Comparison of ENCODE assay signal across 25 cellular contexts in genomic region chr18:38481576-38481975, GRCh38.
DNase-seq lines count a peak whose midpoint lies in the region; FAIRE-seq and TF ChIP-seq lines count a peak whose summit lies in the region.
"Had no signal": no experiment of that assay in that cellular context is flagged by ENCODE, and none has a peak within 500 bp of the region (broad histone marks: within the 10 kb centered on the region; RNA-seq: fewer than 3 reads in every experiment).

No MANE protein-coding gene starts in this region.

- H3K4me3 ChIP-seq in vagina: no peak overlapping the region
- H3K4me3 ChIP-seq: neural progenitor cell had no signal

- DNase-seq in NCI-H526 (lab: John Stamatoyannopoulos, UW) (peak; percentile 3 to 33), NCI-H526 treated with DMSO at 0.1 percent for 48 hours (lab: John Stamatoyannopoulos, UW) (no peak), NCI-H1048 (lab: John Stamatoyannopoulos, UW) (peak; percentile 13), head of caudate nucleus (peak in 33 of 42 donors; percentile 2 to 72 (median 43)), superior temporal gyrus (ENCODE audit: extremely low spot score) (peak; percentile 81), NCI-H510A (lab: John Stamatoyannopoulos, UW) (no peak), vagina (ENCODE audit: extremely low spot score in 2 of 2) (no peak), GM12892 (ENCODE audit: insufficient read length) (no peak)
- DNase-seq: activated CD4-positive, alpha-beta T cell treated with anti-CD3 and anti-CD28 coated beads for 48 hours; activated gamma-delta T cell treated with Interleukin-2 at 50 U/mL for 16 hours; activated naive CD8-positive, alpha-beta T cell treated with anti-CD3 and anti-CD28 coated beads, Interleukin-2, amount 50 U/mL, for 24 hours; activated T-cell treated with anti-CD3 and anti-CD28 coated beads, Interleukin-2, amount 50 U/mL, for 24 hours; CD8-positive, alpha-beta T cell; endodermal cell; foreskin fibroblast; HCEC 1CT; KBM-7; left cardiac atrium; mammary epithelial cell; NCI-H146; PC-3; stimulated activated naive CD8-positive, alpha-beta T cell treated with anti-CD3 and anti-CD28 coated beads, Interleukin-15, Interleukin-2, amounts not matched to agents 100 U/mL and 50 U/mL, for 24 hours; WERI-Rb-1 had no signal

- FAIRE-seq in GM12892 (lab: Jason Lieb, UNC): no peak
- FAIRE-seq: A204.1 had no signal

- no peaks in the 10 kb centered on the region for H3K4me1 ChIP-seq in vagina
- H3K4me1 ChIP-seq: neural progenitor cell had no signal

- TF ChIP-seq CTCF in vagina (IDR thresholded peaks at IDR 0.05): no peak

- TF ChIP-seq POLR2A in vagina (IDR thresholded peaks at IDR 0.05) (no peak), GM12892 (IDR thresholded peaks at IDR 0.05; ENCODE audit: low read depth, low read length) (no peak)

- no peaks in the 10 kb centered on the region for H3K9me3 ChIP-seq in vagina

- no peaks in the 10 kb centered on the region for H3K27me3 ChIP-seq in vagina
- H3K27me3 ChIP-seq: neural progenitor cell had no signal

- H3K27ac ChIP-seq in vagina: no peak overlapping the region
- H3K27ac ChIP-seq: neural progenitor cell, WERI-Rb-1 had no signal

- H3K36me3 ChIP-seq in vagina: no peaks in the 10 kb centered on the region
- H3K36me3 ChIP-seq: WERI-Rb-1 had no signal

- intact Hi-C loops in head of caudate nucleus (cut with DNase I) (no loop called here), vagina (cut with DNase I) (no loop called here)

Comparison
In these comparisons a context has a peak if more than half of its experiments do, and no peak if none do; other contexts are left out.
1. DNase-seq: peak in NCI-H526 (2 of 2), NCI-H1048 (single experiment), head of caudate nucleus (33 of 42) and superior temporal gyrus (single experiment); none in NCI-H526 treated with DMSO at 0.1 percent for 48 hours (single experiment), NCI-H510A (single experiment), vagina (0 of 2) and GM12892 (single experiment).